In the genomic region with DNA sequence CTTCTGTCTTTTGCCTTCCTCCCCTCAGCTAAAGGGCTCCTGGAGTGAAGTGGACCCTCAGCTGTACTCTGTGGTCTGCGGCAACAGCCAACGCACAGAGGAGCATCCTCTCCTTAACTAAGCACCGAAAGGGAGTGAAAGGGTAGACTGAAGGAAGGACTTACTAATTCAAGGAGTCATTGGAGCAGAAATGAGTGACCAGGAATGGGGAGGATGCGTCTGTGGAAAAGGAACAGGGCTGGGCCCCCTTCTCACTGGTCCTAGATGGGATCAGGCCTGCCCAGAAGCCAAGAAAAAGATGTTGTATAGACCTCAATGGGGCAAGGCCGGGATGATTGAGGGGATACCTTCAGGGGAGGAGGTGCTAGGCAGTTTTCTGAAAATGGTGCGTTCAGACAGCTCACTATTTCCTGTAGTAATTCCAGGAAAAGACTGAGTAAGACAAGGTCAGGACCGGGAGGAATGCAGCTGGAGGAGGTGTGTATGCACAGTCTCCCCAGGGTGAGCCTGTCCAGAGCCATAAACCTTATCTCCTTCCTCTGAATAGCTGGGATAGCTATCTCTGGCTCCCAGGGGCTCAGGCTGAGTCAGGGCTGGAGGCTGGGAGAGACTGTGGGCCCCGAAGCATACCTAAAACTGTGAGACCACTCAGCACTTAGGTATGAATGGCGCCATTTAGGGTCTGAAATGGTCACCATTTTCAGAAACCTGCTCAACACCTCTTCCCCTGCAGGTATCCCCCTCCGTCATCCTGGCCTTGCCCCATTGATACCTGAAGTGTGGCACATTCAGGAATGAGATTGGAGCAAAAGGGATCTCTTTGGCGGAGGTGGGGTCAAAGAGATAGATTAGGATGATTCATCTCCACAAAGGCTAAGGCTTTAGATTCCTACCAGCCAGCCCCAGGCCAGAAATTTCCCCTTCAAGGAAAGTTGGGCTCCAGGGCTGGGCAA, we compare ENCODE assay signal across 12 cellular contexts. TPM values are rescaled to one million over a fixed set of nuclear protein-coding genes. Genes with fewer than 3 reads are reported as not detected.
DNase-seq lines count a peak whose midpoint lies in the region; ATAC-seq, FAIRE-seq and TF ChIP-seq lines count a peak whose summit lies in the region.
"Had no signal": no experiment of that assay in that cellular context is flagged by ENCODE, and none has a peak within 500 bp of the region (broad histone marks: within the 10 kb centered on the region; RNA-seq: fewer than 3 reads in every experiment).

No MANE protein-coding gene starts in this region.

- H3K4me3 ChIP-seq in esophagus muscularis mucosa (no peak overlapping the region), pancreas (no peak overlapping the region)
- H3K4me3 ChIP-seq: GM12878 had no signal

- H3K4me1 ChIP-seq in esophagus muscularis mucosa = peaks cover 15 to 37% (median 34%) of the 10 kb centered on the region in 4 donors
- peaks cover 14 to 33% (median 31%) of the 10 kb centered on the region in 3 donors for H3K4me1 ChIP-seq in pancreas

- H3K4me3 Mint-ChIP-seq in activated CD4-positive, alpha-beta memory T cell treated with anti-CD3 and anti-CD28 coated beads for 36 hours = no peak overlapping the region
- H3K4me3 Mint-ChIP-seq: activated naive CD8-positive, alpha-beta T cell; T-helper 2 cell treated with Interferon-gamma antibody and Interleukin-4, amounts not matched to agents 5 μg/mL and 100 μg/mL, for 36 hours had no signal

- no peak for TF ChIP-seq POLR2A in esophagus muscularis mucosa (IDR thresholded peaks at IDR 0.05; ENCODE audit: low read depth)
- TF ChIP-seq POLR2A in GM12891 (IDR thresholded peaks at IDR 0.05; ENCODE audit: low read depth, low read length) = no peak

- TF ChIP-seq CTCF in RWPE1 (conservative IDR thresholded peaks at IDR 0.05; ENCODE audit: low read depth) = no peak
- no peak for TF ChIP-seq CTCF in esophagus muscularis mucosa (IDR thresholded peaks at IDR 0.05)
- no peak for TF ChIP-seq CTCF in pancreas (IDR thresholded peaks at IDR 0.05)

- H3K36me3 ChIP-seq in esophagus muscularis mucosa (no peaks in the 10 kb centered on the region), pancreas (no peaks in the 10 kb centered on the region)

- ATAC-seq in pancreas (peak; percentile 15 to 52 (median 32)), HG02798 (IDR thresholded peaks at IDR 0.05; ENCODE audit: poor library complexity, unreplicated experiment) (no peak)
- ATAC-seq: GM12878 had no signal

- no peaks in the 10 kb centered on the region for H3K36me3 Mint-ChIP-seq in activated CD4-positive, alpha-beta memory T cell treated with anti-CD3 and anti-CD28 coated beads for 36 hours
- H3K36me3 Mint-ChIP-seq: activated naive CD8-positive, alpha-beta T cell had no signal

- CTCF ChIA-PET in RWPE1 (lab: Yijun Ruan, JAX) = interaction anchor here (0.6 to 1.2 kb wide), 3 partner anchors 9 to 55 kb away, joined by 3 to 5 read pairs (median 3); no protein-coding TSS in a partner anchor
- CTCF ChIA-PET in activated CD4-positive, alpha-beta memory T cell treated with anti-CD3 and anti-CD28 coated beads for 36 hours (lab: Charles Lee) = interaction anchor here (2.6 kb wide), 1 partner anchor 55 kb away, joined by 7 read pairs; no protein-coding TSS in a partner anchor

- H3K27me3 ChIP-seq in esophagus muscularis mucosa = no peaks in the 10 kb centered on the region
- H3K27me3 ChIP-seq in pancreas = no peaks in the 10 kb centered on the region

- H3K9me3 ChIP-seq in esophagus muscularis mucosa (no peaks in the 10 kb centered on the region), pancreas (no peaks in the 10 kb centered on the region)

- TF ChIP-seq EP300 in esophagus muscularis mucosa (IDR thresholded peaks at IDR 0.05) = no peak

- H3K4me1 Mint-ChIP-seq in activated CD4-positive, alpha-beta memory T cell treated with anti-CD3 and anti-CD28 coated beads for 36 hours (ENCODE audit: low read depth) = peaks cover 2% of the 10 kb centered on the region

- H3K9me3 Mint-ChIP-seq in activated CD4-positive, alpha-beta memory T cell treated with anti-CD3 and anti-CD28 coated beads for 36 hours = no peaks in the 10 kb centered on the region
- H3K9me3 Mint-ChIP-seq: T-helper 2 cell treated with Interferon-gamma antibody and Interleukin-4, amounts not matched to agents 5 μg/mL and 100 μg/mL, for 36 hours had no signal

- intact Hi-C loops in esophagus muscularis mucosa (cut with DNase I) (no loop called here), pancreas (cut with DNase I) (no loop called here)
- intact Hi-C loops in activated CD4-positive, alpha-beta memory T cell treated with anti-CD3 and anti-CD28 coated beads for 36 hours (cut with micrococcal nuclease) = no loop called here

- DNase-seq in G401 (ENCODE audit: low spot score) = peak; percentile 17
- DNase-seq in RWPE1 (ENCODE audit: low spot score) = peak; percentile 80
- DNase-seq in esophagus muscularis mucosa (ENCODE audit: extremely low spot score) = no peak
- DNase-seq in pancreas = peak in 3 of 6 donors; percentile 39 to 48 (median 45)
- no peak for DNase-seq in GDM1 (lab: John Stamatoyannopoulos, UW)
- DNase-seq in GM12891 (ENCODE audit: insufficient read length, low spot score) = no peak
- no peak for DNase-seq in activated CD4-positive, alpha-beta memory T cell treated with anti-CD3 and anti-CD28 coated beads for 36 hours
- DNase-seq: stimulated activated CD4-positive, alpha-beta T cell treated with anti-CD3 and anti-CD28 coated beads, Interleukin-15, amount 100 ng/mL, for 24 hours had no signal

- H3K27ac ChIP-seq in RWPE1 = peak overlapping the region; percentile 82
- H3K27ac ChIP-seq in esophagus muscularis mucosa (replicated peaks in 1 of 4) = peak overlapping the region in 3 of 4 donors; percentile 63 to 72 (median 64)
- H3K27ac ChIP-seq in pancreas = peak overlapping the region; percentile 88 to 91 (median 90)

- no peaks in the 10 kb centered on the region for H3K27me3 Mint-ChIP-seq in activated CD4-positive, alpha-beta memory T cell treated with anti-CD3 and anti-CD28 coated beads for 36 hours
- H3K27me3 Mint-ChIP-seq: activated naive CD8-positive, alpha-beta T cell had no signal

- 84% methylated on average over 11 of the region's 11 CpGs for WGBS in esophagus muscularis mucosa
- WGBS in pancreas, 2 donors = 63 to 69% methylated on average over 11 of the region's 11 CpGs

- FAIRE-seq in pancreas (lab: Jason Lieb, UNC) (no peak), GM12891 (lab: Jason Lieb, UNC) (no peak)
- FAIRE-seq: GM12878 had no signal

- in situ Hi-C loops in G401 (cut with HindIII; ENCODE audit: low sequenced_read_pairs) = no loop called here

- POLR2A ChIA-PET in RWPE1 (lab: Yijun Ruan, JAX; ENCODE audit: low non-redundant PET) = interaction anchor here (0.9 kb wide), 1 partner anchor 17 kb away, joined by 3 read pairs; no protein-coding TSS in a partner anchor
- POLR2A ChIA-PET in activated CD4-positive, alpha-beta memory T cell treated with anti-CD3 and anti-CD28 coated beads for 36 hours (lab: Charles Lee) = no interaction called here

- H3K27ac Mint-ChIP-seq in activated CD4-positive, alpha-beta memory T cell treated with anti-CD3 and anti-CD28 coated beads for 36 hours = no peak overlapping the region
- H3K27ac Mint-ChIP-seq: activated naive CD8-positive, alpha-beta T cell; T-helper 2 cell treated with Interferon-gamma antibody and Interleukin-4, amounts not matched to agents 5 μg/mL and 100 μg/mL, for 36 hours had no signal

TF ChIP-seq in GM12891, 5 proteins besides CTCF, POLR2A, EP300 and RAD21:
- no peak for TF ChIP-seq SPI1 (IDR thresholded peaks at IDR 0.05; ENCODE audit: low read depth, low read length)

RNA-seq across cellular contexts. Expression of a gene that starts 20.2 kb away (rescaled TPM):
- 3,912 and 3,929 TPM in 2 replicates for total RNA-seq in G401 (2014; rRNA removed; shearing (Covaris generic))
- total RNA-seq in esophagus muscularis mucosa (100 to 1,000 TPM; 136 to 508 (median 387) TPM), pancreas (100 to 1,000 TPM; 317 to 789 (median 496) TPM)
- polyA plus RNA-seq in pancreas = 100 to 1,000 TPM; 698 to 759 TPM
- polyA plus RNA-seq in GM12891 (2012; ENCODE audit: low read depth, missing spikeins) = 2.8 TPM
- under 1 TPM; 0.51 to 0.67 TPM for total RNA-seq in activated CD4-positive, alpha-beta memory T cell treated with anti-CD3 and anti-CD28 coated beads for 36 hours

RNA-seq across cellular contexts. Expression of a gene that starts 23.9 kb away (rescaled TPM):
- 843 and 873 TPM in 2 replicates for total RNA-seq in G401 (2014; rRNA removed; shearing (Covaris generic))
- total RNA-seq in esophagus muscularis mucosa (10 to 100 TPM; 19.7 to 42.5 (median 23.6) TPM), pancreas (100 to 1,000 TPM; 309 to 595 (median 384) TPM)
- 100 to 1,000 TPM; 526 to 610 TPM for polyA plus RNA-seq in pancreas
- 9.5 TPM for polyA plus RNA-seq in GM12891 (2012; ENCODE audit: low read depth, missing spikeins)
- total RNA-seq in activated CD4-positive, alpha-beta memory T cell treated with anti-CD3 and anti-CD28 coated beads for 36 hours = 1 to 10 TPM; 4.9 to 5.6 TPM

Comparison
In these comparisons a context has a peak if more than half of its experiments do, and no peak if none do; other contexts are left out.
1. DNase-seq: peak in G401 (single experiment) and RWPE1 (single experiment); none in esophagus muscularis mucosa (single experiment), GDM1 (single experiment), GM12891 (single experiment) and activated CD4-positive, alpha-beta memory T cell treated with anti-CD3 and anti-CD28 coated beads for 36 hours (single experiment).
2. RNA of a gene that starts 20.2 kb away (total RNA-seq): 3,912 to 3,929 TPM in G401, 317 to 789 TPM in pancreas and 136 to 508 TPM in esophagus muscularis mucosa; 0.51 to 0.67 TPM in activated CD4-positive, alpha-beta memory T cell treated with anti-CD3 and anti-CD28 coated beads for 36 hours; every median in the first group is over 10 times any median in the second.
3. RNA of a gene that starts 23.9 kb away (total RNA-seq): 843 to 873 TPM in G401 and 309 to 595 TPM in pancreas; 19.7 to 42.5 TPM in esophagus muscularis mucosa and 4.9 to 5.6 TPM in activated CD4-positive, alpha-beta memory T cell treated with anti-CD3 and anti-CD28 coated beads for 36 hours; every median in the first group is over 4 times any median in the second.
4. Peak in every context shown above with its lines, with median percentiles within 50 percentile points of each other: H3K27ac ChIP-seq.